Comparison of ENCODE assay signal across 23 cellular contexts in genomic region chr13:60047943-60048342, GRCh38.
DNase-seq lines count a peak whose midpoint lies in the region; ATAC-seq and TF ChIP-seq lines count a peak whose summit lies in the region.
"Had no signal": no experiment of that assay in that cellular context is flagged by ENCODE, and none has a peak within 500 bp of the region (broad histone marks: within the 10 kb centered on the region; RNA-seq: fewer than 3 reads in every experiment).

No MANE protein-coding gene starts in this region.

- H3K27ac ChIP-seq in SK-N-MC (peak overlapping the region; percentile 37), adrenal gland (no peak overlapping the region)
- H3K27ac ChIP-seq: A549, left ventricle myocardium inferior, tibial nerve had no signal

- 88 to 89% (median 89%) methylated on average over 3 of the region's 3 CpGs for WGBS in adrenal gland, 4 donors

- no peaks in the 10 kb centered on the region for H3K27me3 ChIP-seq in adrenal gland
- H3K27me3 ChIP-seq: tibial nerve had no signal

- H3K9me3 ChIP-seq in SK-N-MC (ENCODE audit: low read depth, low read length) (no peaks in the 10 kb centered on the region), adrenal gland (replicated peaks in 1 of 3) (no peaks in the 10 kb centered on the region)
- H3K9me3 ChIP-seq: A549, left ventricle myocardium inferior, tibial nerve had no signal

- intact Hi-C loops in adrenal gland (cut with DNase I): no loop called here

- DNase-seq in NCI-H345 (lab: John Stamatoyannopoulos, UW) (peak; percentile 28), NCI-H345 treated with DMSO at 0.1 percent for 48 hours (lab: John Stamatoyannopoulos, UW; ENCODE audit: unreplicated experiment) (no peak), SK-N-MC (ENCODE audit: low read depth, low spot score) (peak; percentile 35), renal cortical epithelial cell (ENCODE audit: low read depth) (peak; percentile 50), SW480 (ENCODE audit: low spot score) (no peak), adrenal gland (no peak)
- DNase-seq: activated B cell treated with CpG ODN at 0.5 μM for 24 hours; activated CD8-positive, alpha-beta T cell treated with anti-CD3 and anti-CD28 coated beads for 36 hours; activated T-cell treated with anti-CD3 and anti-CD28 coated beads, Interleukin-2, amount 50 U/mL, for 4 hours; dermis blood vessel endothelial cell; DMS79 treated with DMSO at 0.1 percent for 48 hours; H7; KG1; left ventricle myocardium inferior; NCI-H1092; NCI-H2227 treated with DMSO at 0.1 percent for 48 hours; right cardiac atrium; stimulated activated naive CD4-positive, alpha-beta T cell treated with Interleukin-2 at 50 U/mL for 16 hours; T-helper 17 cell had no signal

- no peak overlapping the region for H3K9ac ChIP-seq in SK-N-MC (ENCODE audit: insufficient read length)

- H3K4me1 ChIP-seq in adrenal gland (replicated peaks in 1 of 2): no peaks in the 10 kb centered on the region
- H3K4me1 ChIP-seq: A549, left ventricle myocardium inferior, tibial nerve had no signal

- no peak for TF ChIP-seq CTCF in adrenal gland (IDR thresholded peaks at IDR 0.05)

- H3K36me3 ChIP-seq in SK-N-MC (ENCODE audit: insufficient read depth, low read length) (peaks cover 3% of the 10 kb centered on the region; the same call in 1 of the 2 replicates), adrenal gland (replicated peaks in 1 of 2) (no peaks in the 10 kb centered on the region)
- H3K36me3 ChIP-seq: left ventricle myocardium inferior, tibial nerve had no signal

- TF ChIP-seq POLR2A in adrenal gland (IDR thresholded peaks at IDR 0.05): no peak

- ATAC-seq in esophagus mucosa (peak; percentile 43), HG03039 (IDR thresholded peaks at IDR 0.05; ENCODE audit: unreplicated experiment) (no peak)
- ATAC-seq: activated CD8-positive, alpha-beta T cell treated with anti-CD3 and anti-CD28 coated beads for 36 hours; activated T-cell treated with anti-CD3 and anti-CD28 coated beads, Interleukin-2, amount 50 U/mL, for 4 hours; right cardiac atrium; T-helper 17 cell had no signal

- no peak overlapping the region for H3K4me3 ChIP-seq in SK-N-MC
- H3K4me3 ChIP-seq in adrenal gland: no peak overlapping the region
- H3K4me3 ChIP-seq: A549, left ventricle myocardium inferior, tibial nerve had no signal

Comparison
In these comparisons a context has a peak if more than half of its experiments do, and no peak if none do; other contexts are left out.
1. DNase-seq: peak in NCI-H345 (single experiment), SK-N-MC (single experiment) and renal cortical epithelial cell (single experiment); none in NCI-H345 treated with DMSO at 0.1 percent for 48 hours (single experiment), SW480 (single experiment) and adrenal gland (0 of 7).